In genomic region chr10:58322072-58322834, GRCh38 we compare ENCODE assay signal across 8 cellular contexts. TPM values are rescaled to one million over a fixed set of nuclear protein-coding genes. Genes with fewer than 3 reads are reported as not detected.
DNase-seq lines count a peak whose midpoint lies in the region; ATAC-seq and TF ChIP-seq lines count a peak whose summit lies in the region.

No MANE protein-coding gene starts in this region.

- peaks cover 9% of the 10 kb centered on the region for H3K27me3 Mint-ChIP-seq in activated T-helper 1 cell treated with anti-CD3 and anti-CD28 coated beads, Interleukin-12 subunit alpha, Interleukin-12 subunit beta, Interleukin-2, Interleukin-4 antibody, amounts not matched to agents 30 ng/mL and 10 ng/mL and 1 ng/mL, durations not matched to agents 14 hours and 24 hours and 36 hours (ENCODE audit: insufficient read depth)

- TF ChIP-seq CTCF in MM.1S (IDR thresholded peaks at IDR 0.05; ENCODE audit: low read length), result no peak
- TF ChIP-seq CTCF in fibroblast of villous mesenchyme (IDR thresholded peaks at IDR 0.05; ENCODE audit: insufficient read depth, low read depth, low read length), result no peak

- no peaks in the 10 kb centered on the region for H3K9me3 Mint-ChIP-seq in activated T-helper 1 cell treated with anti-CD3 and anti-CD28 coated beads, Interleukin-12 subunit alpha, Interleukin-12 subunit beta, Interleukin-2, Interleukin-4 antibody, amounts not matched to agents 30 ng/mL and 10 ng/mL and 1 ng/mL, durations not matched to agents 14 hours and 24 hours and 36 hours

- peaks cover 7% of the 10 kb centered on the region; the same call in 1 of the 2 replicates for H3K4me1 ChIP-seq in MM.1S (ENCODE audit: low read length)

- no peaks in the 10 kb centered on the region for H4K20me1 ChIP-seq in MM.1S (ENCODE audit: insufficient read depth, low read length)

- no peaks in the 10 kb centered on the region for H3K27me3 ChIP-seq in MM.1S (replicated peaks; ENCODE audit: insufficient read depth, low read length)

- peaks cover 9% of the 10 kb centered on the region for H3K4me1 Mint-ChIP-seq in activated T-helper 1 cell treated with anti-CD3 and anti-CD28 coated beads, Interleukin-12 subunit alpha, Interleukin-12 subunit beta, Interleukin-2, Interleukin-4 antibody, amounts not matched to agents 30 ng/mL and 10 ng/mL and 1 ng/mL, durations not matched to agents 14 hours and 24 hours and 36 hours (ENCODE audit: low read depth)

- DNase-seq in ELR (ENCODE audit: low read depth), result peak; percentile 3
- DNase-seq in MM.1S, result peak; percentile 39
- peak; percentile 62 for DNase-seq in fibroblast of villous mesenchyme (ENCODE audit: low read depth)
- no peak for DNase-seq in NK-92 treated with Interleukin-12 subunit alpha and Interleukin-12 subunit beta, amount 100 ng/mL, for 24 hours (lab: John Stamatoyannopoulos, UW)
- no peak for DNase-seq in activated T-helper 1 cell treated with anti-CD3 and anti-CD28 coated beads, Interleukin-12 subunit alpha, Interleukin-12 subunit beta, Interleukin-2, Interleukin-4 antibody, amounts not matched to agents 30 ng/mL and 10 ng/mL and 1 ng/mL, durations not matched to agents 14 hours and 24 hours and 36 hours (ENCODE audit: low spot score)
- no peak for DNase-seq in NCI-H2081 treated with DMSO at 0.1 percent for 48 hours (lab: John Stamatoyannopoulos, UW)
- DNase-seq in inferior parietal cortex (ENCODE audit: extremely low spot score), result no peak

- H3K9me2 ChIP-seq in MM.1S (replicated peaks; ENCODE audit: insufficient read depth, low read length), result no peaks in the 10 kb centered on the region

- H3K27ac ChIP-seq in MM.1S (ENCODE audit: low read length), result no peak overlapping the region

- H3K27ac Mint-ChIP-seq in activated T-helper 1 cell treated with anti-CD3 and anti-CD28 coated beads, Interleukin-12 subunit alpha, Interleukin-12 subunit beta, Interleukin-2, Interleukin-4 antibody, amounts not matched to agents 30 ng/mL and 10 ng/mL and 1 ng/mL, durations not matched to agents 14 hours and 24 hours and 36 hours, result no peak overlapping the region

- no peak overlapping the region for H3K4me3 Mint-ChIP-seq in activated T-helper 1 cell treated with anti-CD3 and anti-CD28 coated beads, Interleukin-12 subunit alpha, Interleukin-12 subunit beta, Interleukin-2, Interleukin-4 antibody, amounts not matched to agents 30 ng/mL and 10 ng/mL and 1 ng/mL, durations not matched to agents 14 hours and 24 hours and 36 hours

- H2AFZ ChIP-seq in MM.1S (ENCODE audit: low read length), result no peak overlapping the region

- H3F3A ChIP-seq in MM.1S (ENCODE audit: insufficient read depth, low read length), result no peaks in the 10 kb centered on the region

- H3K4me3 ChIP-seq in MM.1S (ENCODE audit: low read length) (no peak overlapping the region), fibroblast of villous mesenchyme (ENCODE audit: low read depth, low read length) (no peak overlapping the region)

- no peaks in the 10 kb centered on the region for H3K36me3 ChIP-seq in MM.1S (replicated peaks; ENCODE audit: insufficient read depth, low read length)

- ATAC-seq in GM21786 (IDR thresholded peaks at IDR 0.05; ENCODE audit: unreplicated experiment), result peak; percentile 85

- no peak overlapping the region for H3K9ac ChIP-seq in MM.1S (ENCODE audit: low read length)

- no peak overlapping the region for H3K4me2 ChIP-seq in MM.1S (ENCODE audit: low read depth, low read length)

- no peaks in the 10 kb centered on the region for H3K9me3 ChIP-seq in MM.1S (replicated peaks; ENCODE audit: insufficient read depth, low read length)

- no peaks in the 10 kb centered on the region for H3K36me3 Mint-ChIP-seq in activated T-helper 1 cell treated with anti-CD3 and anti-CD28 coated beads, Interleukin-12 subunit alpha, Interleukin-12 subunit beta, Interleukin-2, Interleukin-4 antibody, amounts not matched to agents 30 ng/mL and 10 ng/mL and 1 ng/mL, durations not matched to agents 14 hours and 24 hours and 36 hours (ENCODE audit: low read depth)

- H3K79me2 ChIP-seq in MM.1S (ENCODE audit: low read length), result no peaks in the 10 kb centered on the region

- intact Hi-C loops in activated T-helper 1 cell treated with anti-CD3 and anti-CD28 coated beads, Interleukin-12 subunit alpha, Interleukin-12 subunit beta, Interleukin-2, Interleukin-4 antibody, amounts not matched to agents 30 ng/mL and 10 ng/mL and 1 ng/mL, durations not matched to agents 14 hours and 24 hours and 36 hours (cut with micrococcal nuclease), result no loop called here

RNA-seq across cellular contexts. Expression of gene UBE2D1, which starts 12.6 kb away (rescaled TPM):
- total RNA-seq in fibroblast of villous mesenchyme, result 12.9 and 27.6 TPM in 2 replicates
- total RNA-seq in activated T-helper 1 cell treated with anti-CD3 and anti-CD28 coated beads, Interleukin-12 subunit alpha, Interleukin-12 subunit beta, Interleukin-2, Interleukin-4 antibody, amounts not matched to agents 30 ng/mL and 10 ng/mL and 1 ng/mL, durations not matched to agents 14 hours and 24 hours and 36 hours, result 17.9 and 19.6 TPM in 2 replicates

RNA-seq across cellular contexts. Expression of gene CISD1, which starts 53.3 kb away (rescaled TPM):
- total RNA-seq in fibroblast of villous mesenchyme, result 28.3 and 38.0 TPM in 2 replicates
- total RNA-seq in activated T-helper 1 cell treated with anti-CD3 and anti-CD28 coated beads, Interleukin-12 subunit alpha, Interleukin-12 subunit beta, Interleukin-2, Interleukin-4 antibody, amounts not matched to agents 30 ng/mL and 10 ng/mL and 1 ng/mL, durations not matched to agents 14 hours and 24 hours and 36 hours, result 50.4 and 56.0 TPM in 2 replicates

RNA-seq across cellular contexts. Expression of gene IPMK, which starts 54.6 kb away (rescaled TPM):
- 4.5 and 7.8 TPM in 2 replicates for total RNA-seq in fibroblast of villous mesenchyme
- total RNA-seq in activated T-helper 1 cell treated with anti-CD3 and anti-CD28 coated beads, Interleukin-12 subunit alpha, Interleukin-12 subunit beta, Interleukin-2, Interleukin-4 antibody, amounts not matched to agents 30 ng/mL and 10 ng/mL and 1 ng/mL, durations not matched to agents 14 hours and 24 hours and 36 hours, result 6.5 and 7.1 TPM in 2 replicates

Comparison
In these comparisons a context has a peak if more than half of its experiments do, and no peak if none do; other contexts are left out.
1. DNase-seq: peak in ELR (single experiment), MM.1S (single experiment) and fibroblast of villous mesenchyme (single experiment); none in NK-92 treated with Interleukin-12 subunit alpha and Interleukin-12 subunit beta, amount 100 ng/mL, for 24 hours (single experiment), activated T-helper 1 cell treated with anti-CD3 and anti-CD28 coated beads, Interleukin-12 subunit alpha, Interleukin-12 subunit beta, Interleukin-2, Interleukin-4 antibody, amounts not matched to agents 30 ng/mL and 10 ng/mL and 1 ng/mL, durations not matched to agents 14 hours and 24 hours and 36 hours (single experiment), NCI-H2081 treated with DMSO at 0.1 percent for 48 hours (single experiment) and inferior parietal cortex (single experiment).